ENCODE assay signal across 26 cellular contexts in the genomic region with DNA sequence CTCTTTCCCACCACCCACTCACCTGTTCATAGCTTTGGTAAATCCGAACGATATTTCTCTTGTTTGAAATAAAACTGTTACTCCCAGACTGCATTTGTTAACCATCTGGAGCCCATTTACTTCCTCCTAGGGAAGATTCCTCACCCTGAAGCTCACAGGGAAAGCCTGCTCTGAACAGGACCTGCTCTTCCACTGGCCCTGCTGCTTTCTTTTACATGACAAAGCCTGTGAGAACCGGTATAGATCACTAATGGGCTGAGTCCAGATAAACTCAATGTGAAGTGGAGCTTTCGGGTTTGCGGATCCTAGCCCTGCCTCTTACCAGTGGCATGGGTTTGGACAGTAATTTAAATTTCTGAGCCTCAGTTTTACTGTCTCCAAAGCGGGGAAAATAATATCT. TPM values are rescaled to one million over a fixed set of nuclear protein-coding genes. Genes with fewer than 3 reads are reported as not detected.
"Had no signal": no experiment of that assay in that cellular context is flagged by ENCODE, and none has a peak within 500 bp of the region (broad histone marks: within the 10 kb centered on the region; RNA-seq: fewer than 3 reads in every experiment).

No MANE protein-coding gene starts in this region.

- H3K9me3 ChIP-seq: esophagus squamous epithelium, gastroesophageal sphincter, pancreas had no signal

- H3K27me3 ChIP-seq: esophagus squamous epithelium, gastroesophageal sphincter, pancreas had no signal

- H3K4me1 ChIP-seq: esophagus squamous epithelium, pancreas had no signal

- DNase-seq: activated CD4-positive, alpha-beta memory T cell treated with anti-CD3 and anti-CD28 coated beads for 36 hours; activated CD4-positive, alpha-beta T cell treated with anti-CD3 and anti-CD28 coated beads for 4 hours; activated CD4-positive, CD25-positive, alpha-beta regulatory T cell; activated effector memory CD4-positive, alpha-beta T cell treated with Interleukin-2 at 50 U/mL for 16 hours; activated naive CD4-positive, alpha-beta T cell treated with anti-CD3 and anti-CD28 coated beads for 36 hours; activated naive CD8-positive, alpha-beta T cell treated with anti-CD3 and anti-CD28 coated beads, Interleukin-2, amount 10 ng/mL, durations not matched to agents 7 days and 5 days; activated T-cell treated with anti-CD3 and anti-CD28 coated beads, Interleukin-2, amount 50 U/mL, for 72 hours; amniotic stem cell; cerebellar nuclear complex; esophagus squamous epithelium; head of caudate nucleus; hypothalamus; left ventricle myocardium superior; mammary epithelial cell; midbrain; natural killer cell; pancreas; right cardiac atrium; stimulated activated CD4-positive, alpha-beta T cell treated with anti-CD3 and anti-CD28 coated beads, Interleukin-4, amount 100 ng/mL, for 4 hours; stimulated activated naive CD8-positive, alpha-beta T cell treated with anti-CD3 and anti-CD28 coated beads, Interleukin-15, Interleukin-2, amounts not matched to agents 100 U/mL and 50 U/mL, for 24 hours; T-helper 1 cell; T-helper 9 cell had no signal

- H3K27ac Mint-ChIP-seq: activated CD4-positive, alpha-beta memory T cell treated with anti-CD3 and anti-CD28 coated beads for 36 hours; activated naive CD4-positive, alpha-beta T cell treated with anti-CD3 and anti-CD28 coated beads for 36 hours; activated naive CD8-positive, alpha-beta T cell treated with anti-CD3 and anti-CD28 coated beads, Interleukin-2, amount 10 ng/mL, durations not matched to agents 7 days and 5 days; activated T-cell treated with anti-CD3 and anti-CD28 coated beads, Interleukin-2, amount 50 U/mL, for 72 hours; natural killer cell had no signal

- ATAC-seq: activated T-cell treated with anti-CD3 and anti-CD28 coated beads, Interleukin-2, amount 50 U/mL, for 72 hours; gastroesophageal sphincter; left ventricle myocardium superior; natural killer cell; pancreas; right cardiac atrium; stimulated activated naive CD8-positive, alpha-beta T cell treated with anti-CD3 and anti-CD28 coated beads, Interleukin-15, Interleukin-2, amounts not matched to agents 100 U/mL and 50 U/mL, for 24 hours had no signal

- H3K4me1 Mint-ChIP-seq: activated naive CD8-positive, alpha-beta T cell treated with anti-CD3 and anti-CD28 coated beads, Interleukin-2, amount 10 ng/mL, durations not matched to agents 7 days and 5 days; natural killer cell had no signal

- H3K4me3 ChIP-seq: coronary artery, esophagus squamous epithelium, gastroesophageal sphincter, pancreas had no signal

- H3K36me3 Mint-ChIP-seq: activated CD4-positive, alpha-beta memory T cell treated with anti-CD3 and anti-CD28 coated beads for 36 hours; activated naive CD8-positive, alpha-beta T cell treated with anti-CD3 and anti-CD28 coated beads, Interleukin-2, amount 10 ng/mL, durations not matched to agents 7 days and 5 days; natural killer cell had no signal

- H3K9me3 Mint-ChIP-seq: activated CD4-positive, alpha-beta memory T cell treated with anti-CD3 and anti-CD28 coated beads for 36 hours; activated naive CD4-positive, alpha-beta T cell treated with anti-CD3 and anti-CD28 coated beads for 36 hours; activated naive CD8-positive, alpha-beta T cell treated with anti-CD3 and anti-CD28 coated beads, Interleukin-2, amount 10 ng/mL, durations not matched to agents 7 days and 5 days; activated T-cell treated with anti-CD3 and anti-CD28 coated beads, Interleukin-2, amount 50 U/mL, for 72 hours; natural killer cell had no signal

- H3K4me3 Mint-ChIP-seq: activated CD4-positive, alpha-beta memory T cell treated with anti-CD3 and anti-CD28 coated beads for 36 hours; activated naive CD4-positive, alpha-beta T cell treated with anti-CD3 and anti-CD28 coated beads for 36 hours; activated naive CD8-positive, alpha-beta T cell treated with anti-CD3 and anti-CD28 coated beads, Interleukin-2, amount 10 ng/mL, durations not matched to agents 7 days and 5 days; activated T-cell treated with anti-CD3 and anti-CD28 coated beads, Interleukin-2, amount 50 U/mL, for 72 hours; natural killer cell had no signal

- H3K27me3 Mint-ChIP-seq: activated CD4-positive, alpha-beta memory T cell treated with anti-CD3 and anti-CD28 coated beads for 36 hours had no signal

- H3K36me3 ChIP-seq: esophagus squamous epithelium, gastroesophageal sphincter, pancreas had no signal

- H3K27ac ChIP-seq: coronary artery, esophagus squamous epithelium, gastroesophageal sphincter, pancreas had no signal

RNA-seq across cellular contexts. Expression of a gene that starts 45.2 kb away (rescaled TPM):
- total RNA-seq: activated CD4-positive, alpha-beta memory T cell treated with anti-CD3 and anti-CD28 coated beads for 36 hours; activated naive CD8-positive, alpha-beta T cell treated with anti-CD3 and anti-CD28 coated beads, Interleukin-2, amount 10 ng/mL, durations not matched to agents 7 days and 5 days; activated T-cell treated with anti-CD3 and anti-CD28 coated beads, Interleukin-2, amount 50 U/mL, for 72 hours; bronchial epithelial cell; esophagus squamous epithelium; mammary epithelial cell; natural killer cell; subcutaneous adipose tissue had no signal
